Comparison of ENCODE assay signal across 1 cellular context in the genomic region with DNA sequence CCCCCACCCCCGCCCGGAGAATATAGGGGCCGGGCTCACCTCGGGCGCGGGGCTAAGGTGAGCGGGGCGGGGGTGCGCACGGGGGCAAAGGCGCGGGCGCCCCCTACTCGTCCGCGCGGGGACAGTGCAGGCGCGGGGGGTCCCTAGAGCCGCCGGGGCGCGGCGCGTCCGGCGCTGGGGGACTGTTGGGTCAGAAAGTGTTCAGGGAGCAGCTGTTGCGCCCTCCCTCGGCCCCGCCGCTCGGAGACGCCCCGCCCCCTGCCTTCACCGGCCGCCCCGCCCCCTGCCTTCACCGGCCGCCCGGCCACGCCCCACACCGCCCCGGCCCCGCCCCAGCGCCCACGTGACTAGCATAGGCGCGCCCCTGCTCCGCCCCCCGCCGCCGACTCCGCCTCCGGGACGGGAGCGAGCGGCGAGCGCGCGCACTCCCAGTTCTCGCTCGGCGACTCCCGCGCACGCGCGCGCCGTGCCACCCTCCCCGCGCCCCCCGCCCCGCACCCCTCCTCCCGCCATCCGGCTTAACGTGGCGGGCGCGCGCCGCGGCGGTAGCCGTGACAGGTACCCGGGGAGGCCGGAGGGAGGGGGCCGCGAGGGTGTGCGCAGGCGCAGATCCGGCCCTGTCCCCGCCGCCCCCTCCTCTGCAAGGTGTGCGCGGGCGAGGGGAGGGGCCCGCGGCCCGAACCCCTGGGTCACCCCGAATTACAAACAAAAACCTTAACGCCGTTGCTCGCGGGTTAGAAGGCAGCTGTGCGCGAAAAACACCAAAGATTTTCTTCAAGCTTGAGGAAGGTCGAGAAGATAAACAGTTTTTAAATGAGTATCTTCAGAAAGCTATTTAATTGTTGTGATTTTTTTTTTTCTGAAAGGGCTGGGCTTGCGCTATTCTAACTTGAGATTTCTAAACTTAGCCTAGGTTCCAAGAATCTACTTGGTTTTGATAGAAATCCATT.
TF ChIP-seq lines count a peak whose summit lies in the region.

No MANE protein-coding gene starts in this region.

TF ChIP-seq in GM12878, 131 proteins besides CTCF, POLR2A, EP300 and RAD21 (continued from another document):
- TF ChIP-seq, protein P1, sequence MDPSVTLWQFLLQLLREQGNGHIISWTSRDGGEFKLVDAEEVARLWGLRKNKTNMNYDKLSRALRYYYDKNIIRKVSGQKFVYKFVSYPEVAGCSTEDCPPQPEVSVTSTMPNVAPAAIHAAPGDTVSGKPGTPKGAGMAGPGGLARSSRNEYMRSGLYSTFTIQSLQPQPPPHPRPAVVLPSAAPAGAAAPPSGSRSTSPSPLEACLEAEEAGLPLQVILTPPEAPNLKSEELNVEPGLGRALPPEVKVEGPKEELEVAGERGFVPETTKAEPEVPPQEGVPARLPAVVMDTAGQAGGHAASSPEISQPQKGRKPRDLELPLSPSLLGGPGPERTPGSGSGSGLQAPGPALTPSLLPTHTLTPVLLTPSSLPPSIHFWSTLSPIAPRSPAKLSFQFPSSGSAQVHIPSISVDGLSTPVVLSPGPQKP (IDR thresholded peaks at IDR 0.05; ENCODE audit: low read depth, low read length) = no peak
- peak; percentile 65; the same call in 1 of the 2 replicates for TF ChIP-seq SMARCA5 (IDR thresholded peaks at IDR 0.05)
- no peak for TF ChIP-seq MYC (IDR thresholded peaks at IDR 0.05; ENCODE audit: insufficient read depth, insufficient read length, insufficient replicate concordance, low read length, severe bottlenecking)
- TF ChIP-seq, protein P2, sequence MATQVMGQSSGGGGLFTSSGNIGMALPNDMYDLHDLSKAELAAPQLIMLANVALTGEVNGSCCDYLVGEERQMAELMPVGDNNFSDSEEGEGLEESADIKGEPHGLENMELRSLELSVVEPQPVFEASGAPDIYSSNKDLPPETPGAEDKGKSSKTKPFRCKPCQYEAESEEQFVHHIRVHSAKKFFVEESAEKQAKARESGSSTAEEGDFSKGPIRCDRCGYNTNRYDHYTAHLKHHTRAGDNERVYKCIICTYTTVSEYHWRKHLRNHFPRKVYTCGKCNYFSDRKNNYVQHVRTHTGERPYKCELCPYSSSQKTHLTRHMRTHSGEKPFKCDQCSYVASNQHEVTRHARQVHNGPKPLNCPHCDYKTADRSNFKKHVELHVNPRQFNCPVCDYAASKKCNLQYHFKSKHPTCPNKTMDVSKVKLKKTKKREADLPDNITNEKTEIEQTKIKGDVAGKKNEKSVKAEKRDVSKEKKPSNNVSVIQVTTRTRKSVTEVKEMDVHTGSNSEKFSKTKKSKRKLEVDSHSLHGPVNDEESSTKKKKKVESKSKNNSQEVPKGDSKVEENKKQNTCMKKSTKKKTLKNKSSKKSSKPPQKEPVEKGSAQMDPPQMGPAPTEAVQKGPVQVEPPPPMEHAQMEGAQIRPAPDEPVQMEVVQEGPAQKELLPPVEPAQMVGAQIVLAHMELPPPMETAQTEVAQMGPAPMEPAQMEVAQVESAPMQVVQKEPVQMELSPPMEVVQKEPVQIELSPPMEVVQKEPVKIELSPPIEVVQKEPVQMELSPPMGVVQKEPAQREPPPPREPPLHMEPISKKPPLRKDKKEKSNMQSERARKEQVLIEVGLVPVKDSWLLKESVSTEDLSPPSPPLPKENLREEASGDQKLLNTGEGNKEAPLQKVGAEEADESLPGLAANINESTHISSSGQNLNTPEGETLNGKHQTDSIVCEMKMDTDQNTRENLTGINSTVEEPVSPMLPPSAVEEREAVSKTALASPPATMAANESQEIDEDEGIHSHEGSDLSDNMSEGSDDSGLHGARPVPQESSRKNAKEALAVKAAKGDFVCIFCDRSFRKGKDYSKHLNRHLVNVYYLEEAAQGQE (IDR thresholded peaks at IDR 0.05; ENCODE audit: low read depth, low read length) = no peak
- no peak for TF ChIP-seq CEBPB (IDR thresholded peaks at IDR 0.05; ENCODE audit: borderline replicate concordance in 1 of 2, low read depth in 2 of 2, low read length in 2 of 2)
- TF ChIP-seq POLR2AphosphoS5 (IDR thresholded peaks at IDR 0.05; ENCODE audit: low read length) = peak; percentile 53; the same call in 1 of the 2 replicates
- TF ChIP-seq BMI1 (IDR thresholded peaks at IDR 0.05; ENCODE audit: borderline replicate concordance) = no peak
- no peak for TF ChIP-seq BCL11A (IDR thresholded peaks at IDR 0.05; ENCODE audit: low read depth, low read length)
- no peak for TF ChIP-seq SUPT20H (IDR thresholded peaks at IDR 0.05; ENCODE audit: borderline replicate concordance, control insufficient read depth, low read depth, low read length)
- TF ChIP-seq CHD1 (IDR thresholded peaks at IDR 0.05; ENCODE audit: low read depth, low read length) = 0 out of 2 replicates have a peak, but pooled peaks have one; percentile 18
- no peak for TF ChIP-seq SP1 (IDR thresholded peaks at IDR 0.05; ENCODE audit: low read depth, low read length)
- TF ChIP-seq, protein P3, sequence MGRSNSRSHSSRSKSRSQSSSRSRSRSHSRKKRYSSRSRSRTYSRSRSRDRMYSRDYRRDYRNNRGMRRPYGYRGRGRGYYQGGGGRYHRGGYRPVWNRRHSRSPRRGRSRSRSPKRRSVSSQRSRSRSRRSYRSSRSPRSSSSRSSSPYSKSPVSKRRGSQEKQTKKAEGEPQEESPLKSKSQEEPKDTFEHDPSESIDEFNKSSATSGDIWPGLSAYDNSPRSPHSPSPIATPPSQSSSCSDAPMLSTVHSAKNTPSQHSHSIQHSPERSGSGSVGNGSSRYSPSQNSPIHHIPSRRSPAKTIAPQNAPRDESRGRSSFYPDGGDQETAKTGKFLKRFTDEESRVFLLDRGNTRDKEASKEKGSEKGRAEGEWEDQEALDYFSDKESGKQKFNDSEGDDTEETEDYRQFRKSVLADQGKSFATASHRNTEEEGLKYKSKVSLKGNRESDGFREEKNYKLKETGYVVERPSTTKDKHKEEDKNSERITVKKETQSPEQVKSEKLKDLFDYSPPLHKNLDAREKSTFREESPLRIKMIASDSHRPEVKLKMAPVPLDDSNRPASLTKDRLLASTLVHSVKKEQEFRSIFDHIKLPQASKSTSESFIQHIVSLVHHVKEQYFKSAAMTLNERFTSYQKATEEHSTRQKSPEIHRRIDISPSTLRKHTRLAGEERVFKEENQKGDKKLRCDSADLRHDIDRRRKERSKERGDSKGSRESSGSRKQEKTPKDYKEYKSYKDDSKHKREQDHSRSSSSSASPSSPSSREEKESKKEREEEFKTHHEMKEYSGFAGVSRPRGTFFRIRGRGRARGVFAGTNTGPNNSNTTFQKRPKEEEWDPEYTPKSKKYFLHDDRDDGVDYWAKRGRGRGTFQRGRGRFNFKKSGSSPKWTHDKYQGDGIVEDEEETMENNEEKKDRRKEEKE (IDR thresholded peaks at IDR 0.05) = no peak
- no peak for TF ChIP-seq SMC3 (IDR thresholded peaks at IDR 0.05; ENCODE audit: borderline replicate concordance, low read length)
- no peak for TF ChIP-seq YBX1 (IDR thresholded peaks at IDR 0.05)
- TF ChIP-seq ASH2L (IDR thresholded peaks at IDR 0.05; ENCODE audit: borderline replicate concordance, low read depth) = no peak
- peak in 1 of 2 experiments; percentile 54; a peak in 1 of 3 replicates for TF ChIP-seq EGR1 (IDR thresholded peaks at IDR 0.05; ENCODE audit: borderline replicate concordance in 1 of 2, low read depth in 2 of 2, low read length in 2 of 2)
- TF ChIP-seq ZSCAN29 (IDR thresholded peaks at IDR 0.05) = 0 out of 2 replicates have a peak, but pooled peaks have one; percentile 27
- no peak for TF ChIP-seq ATF7 (IDR thresholded peaks at IDR 0.05; ENCODE audit: low read depth)
- TF ChIP-seq, protein P4, sequence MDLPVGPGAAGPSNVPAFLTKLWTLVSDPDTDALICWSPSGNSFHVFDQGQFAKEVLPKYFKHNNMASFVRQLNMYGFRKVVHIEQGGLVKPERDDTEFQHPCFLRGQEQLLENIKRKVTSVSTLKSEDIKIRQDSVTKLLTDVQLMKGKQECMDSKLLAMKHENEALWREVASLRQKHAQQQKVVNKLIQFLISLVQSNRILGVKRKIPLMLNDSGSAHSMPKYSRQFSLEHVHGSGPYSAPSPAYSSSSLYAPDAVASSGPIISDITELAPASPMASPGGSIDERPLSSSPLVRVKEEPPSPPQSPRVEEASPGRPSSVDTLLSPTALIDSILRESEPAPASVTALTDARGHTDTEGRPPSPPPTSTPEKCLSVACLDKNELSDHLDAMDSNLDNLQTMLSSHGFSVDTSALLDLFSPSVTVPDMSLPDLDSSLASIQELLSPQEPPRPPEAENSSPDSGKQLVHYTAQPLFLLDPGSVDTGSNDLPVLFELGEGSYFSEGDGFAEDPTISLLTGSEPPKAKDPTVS (IDR thresholded peaks at IDR 0.05; ENCODE audit: low read depth, low read length) = no peak
- TF ChIP-seq SUZ12 (IDR thresholded peaks at IDR 0.05; ENCODE audit: unreplicated experiment) = no peak
